ENCODE assay signal across 9 cellular contexts in genomic region chr16:68000024-68000423, GRCh38. TPM values are rescaled to one million over a fixed set of nuclear protein-coding genes. Genes with fewer than 3 reads are reported as not detected.
DNase-seq lines count a peak whose midpoint lies in the region; ATAC-seq and TF ChIP-seq lines count a peak whose summit lies in the region.
"Had no signal": no experiment of that assay in that cellular context is flagged by ENCODE, and none has a peak within 500 bp of the region (broad histone marks: within the 10 kb centered on the region; RNA-seq: fewer than 3 reads in every experiment).

No MANE protein-coding gene starts in this region.

- ATAC-seq in HG03196 (IDR thresholded peaks at IDR 0.05; ENCODE audit: unreplicated experiment): no peak

- CTCF ChIA-PET in activated CD4-positive, alpha-beta memory T cell treated with anti-CD3 and anti-CD28 coated beads, Interleukin-2, amount 10 ng/mL, durations not matched to agents 7 days and 5 days (lab: Charles Lee): interaction anchor here (1.4 to 3.5 kb wide), 3 partner anchors 22 to 85 kb away, joined by 4 to 16 read pairs (median 4); partner anchors contain the start of genes DDX28, DUS2 and NFATC3

- H3K4me1 Mint-ChIP-seq in activated T-cell treated with anti-CD3 and anti-CD28 coated beads, Interleukin-2, amount 50 U/mL, for 24 hours (ENCODE audit: low read depth): peaks cover 54% of the 10 kb centered on the region
- peaks cover 49% of the 10 kb centered on the region for H3K4me1 Mint-ChIP-seq in activated CD4-positive, alpha-beta memory T cell treated with anti-CD3 and anti-CD28 coated beads, Interleukin-2, amount 10 ng/mL, durations not matched to agents 7 days and 5 days

- no peaks in the 10 kb centered on the region for H3K27me3 Mint-ChIP-seq in activated T-cell treated with anti-CD3 and anti-CD28 coated beads, Interleukin-2, amount 50 U/mL, for 24 hours
- H3K27me3 Mint-ChIP-seq in activated CD4-positive, alpha-beta memory T cell treated with anti-CD3 and anti-CD28 coated beads, Interleukin-2, amount 10 ng/mL, durations not matched to agents 7 days and 5 days: no peaks in the 10 kb centered on the region

- H3K27ac Mint-ChIP-seq in activated T-cell treated with anti-CD3 and anti-CD28 coated beads, Interleukin-2, amount 50 U/mL, for 24 hours: peak overlapping the region; percentile 81
- peak overlapping the region; percentile 89 for H3K27ac Mint-ChIP-seq in activated CD4-positive, alpha-beta memory T cell treated with anti-CD3 and anti-CD28 coated beads, Interleukin-2, amount 10 ng/mL, durations not matched to agents 7 days and 5 days

- no peaks in the 10 kb centered on the region for H3K9me3 ChIP-seq in suprapubic skin

- TF ChIP-seq CTCF in suprapubic skin (IDR thresholded peaks at IDR 0.05): no peak

- H3K4me3 Mint-ChIP-seq in activated T-cell treated with anti-CD3 and anti-CD28 coated beads, Interleukin-2, amount 50 U/mL, for 24 hours: peak overlapping the region; percentile 53
- H3K4me3 Mint-ChIP-seq in activated CD4-positive, alpha-beta memory T cell treated with anti-CD3 and anti-CD28 coated beads, Interleukin-2, amount 10 ng/mL, durations not matched to agents 7 days and 5 days: peak overlapping the region; percentile 69

- H3K27ac ChIP-seq in layer of hippocampus (ENCODE audit: low read depth, low read length) (peak overlapping the region; percentile 68), suprapubic skin (peak overlapping the region; percentile 39)

- no peaks in the 10 kb centered on the region for H3K36me3 Mint-ChIP-seq in activated T-cell treated with anti-CD3 and anti-CD28 coated beads, Interleukin-2, amount 50 U/mL, for 24 hours (ENCODE audit: low read depth)
- H3K36me3 Mint-ChIP-seq in activated CD4-positive, alpha-beta memory T cell treated with anti-CD3 and anti-CD28 coated beads, Interleukin-2, amount 10 ng/mL, durations not matched to agents 7 days and 5 days (ENCODE audit: low read depth): peaks cover 12% of the 10 kb centered on the region

- no peaks in the 10 kb centered on the region for H3K36me3 ChIP-seq in suprapubic skin

- peaks cover 6% of the 10 kb centered on the region for H3K4me1 ChIP-seq in suprapubic skin

- no peaks in the 10 kb centered on the region for H3K27me3 ChIP-seq in layer of hippocampus (ENCODE audit: control insufficient read depth, insufficient read depth, low read length)
- no peaks in the 10 kb centered on the region for H3K27me3 ChIP-seq in suprapubic skin

- no peak for TF ChIP-seq POLR2A in suprapubic skin (IDR thresholded peaks at IDR 0.05)

- H3K9me3 Mint-ChIP-seq in activated T-cell treated with anti-CD3 and anti-CD28 coated beads, Interleukin-2, amount 50 U/mL, for 24 hours: no peaks in the 10 kb centered on the region
- H3K9me3 Mint-ChIP-seq in activated CD4-positive, alpha-beta memory T cell treated with anti-CD3 and anti-CD28 coated beads, Interleukin-2, amount 10 ng/mL, durations not matched to agents 7 days and 5 days: peaks cover 9% of the 10 kb centered on the region

- POLR2A ChIA-PET in activated CD4-positive, alpha-beta memory T cell treated with anti-CD3 and anti-CD28 coated beads, Interleukin-2, amount 10 ng/mL, durations not matched to agents 7 days and 5 days (lab: Charles Lee): interaction anchor here (0.9 to 4.0 kb wide), 3 partner anchors 23 to 85 kb away, joined by 3 to 36 read pairs (median 15); partner anchors contain the start of genes DDX28, DUS2, NFATC3 and SLC12A4

- DNase-seq in activated T-cell treated with anti-CD3 and anti-CD28 coated beads, Interleukin-2, amount 50 U/mL, for 24 hours: peak; percentile 42
- DNase-seq in activated T-cell treated with anti-CD3 and anti-CD28 coated beads for 4 hours: no peak
- no peak for DNase-seq in activated CD4-positive, alpha-beta memory T cell treated with anti-CD3 and anti-CD28 coated beads, Interleukin-2, amount 10 ng/mL, durations not matched to agents 7 days and 5 days
- DNase-seq in suprapubic skin (ENCODE audit: low spot score in 2 of 2): no peak
- no peak for DNase-seq in DMS 273 (lab: John Stamatoyannopoulos, UW; ENCODE audit: unreplicated experiment)
- no peak for DNase-seq in NCI-H2107 (lab: John Stamatoyannopoulos, UW)

- H3K4me3 ChIP-seq in suprapubic skin: no peak overlapping the region
- H3K4me3 ChIP-seq: lung had no signal

- WGBS in suprapubic skin: 53% methylated on average over 1 of the region's 3 CpGs

- TF ChIP-seq EP300 in suprapubic skin (IDR thresholded peaks at IDR 0.05): no peak

RNA-seq across cellular contexts. Expression of gene DPEP2, which starts 0.7 kb away (rescaled TPM):
- total RNA-seq in activated CD4-positive, alpha-beta memory T cell treated with anti-CD3 and anti-CD28 coated beads, Interleukin-2, amount 10 ng/mL, durations not matched to agents 7 days and 5 days: 10 to 100 TPM; 17.5 to 18.1 TPM
- under 1 TPM in 1 of 4 donors, not detected in 3; 0.56 TPM for total RNA-seq in suprapubic skin

RNA-seq across cellular contexts. Expression of gene DPEP2NB, which starts 15.7 kb away (rescaled TPM):
- total RNA-seq in activated CD4-positive, alpha-beta memory T cell treated with anti-CD3 and anti-CD28 coated beads, Interleukin-2, amount 10 ng/mL, durations not matched to agents 7 days and 5 days: not detected
- total RNA-seq in suprapubic skin: not detected
- total RNA-seq: lung had no signal

RNA-seq across cellular contexts. Expression of gene DPEP3, which starts 19.7 kb away (rescaled TPM):
- under 1 TPM in 1 of 2 experiments, not detected in 1; 0.20 TPM for total RNA-seq in activated CD4-positive, alpha-beta memory T cell treated with anti-CD3 and anti-CD28 coated beads, Interleukin-2, amount 10 ng/mL, durations not matched to agents 7 days and 5 days
- total RNA-seq in suprapubic skin: not detected

RNA-seq across cellular contexts. Expression of gene DDX28, which starts 23.0 kb away (rescaled TPM):
- 10 to 100 TPM; 11.6 to 12.3 TPM for total RNA-seq in activated CD4-positive, alpha-beta memory T cell treated with anti-CD3 and anti-CD28 coated beads, Interleukin-2, amount 10 ng/mL, durations not matched to agents 7 days and 5 days
- 10 to 100 TPM in 2 of 4 donors, 1 to 10 TPM in 2; 9.0 to 22.5 (median 13.0) TPM for total RNA-seq in suprapubic skin

RNA-seq across cellular contexts. Expression of gene DUS2, which starts 23.1 kb away (rescaled TPM):
- total RNA-seq in activated CD4-positive, alpha-beta memory T cell treated with anti-CD3 and anti-CD28 coated beads, Interleukin-2, amount 10 ng/mL, durations not matched to agents 7 days and 5 days: 10 to 100 TPM; 23.8 to 24.4 TPM
- total RNA-seq in suprapubic skin: 10 to 100 TPM; 14.4 to 21.6 (median 15.5) TPM

Comparison
In these comparisons a context has a peak if more than half of its experiments do, and no peak if none do; other contexts are left out.
1. RNA of gene DPEP2, which starts 0.7 kb away (total RNA-seq): 17.5 to 18.1 TPM in activated CD4-positive, alpha-beta memory T cell treated with anti-CD3 and anti-CD28 coated beads, Interleukin-2, amount 10 ng/mL, durations not matched to agents 7 days and 5 days; 0.56 TPM in suprapubic skin; every median in the first group is over 10 times any median in the second.